ENCODE assay signal across 12 cellular contexts in genomic region chr9:77663754-77664153, GRCh38. TPM values are rescaled to one million over a fixed set of nuclear protein-coding genes. Genes with fewer than 3 reads are reported as not detected.
A peak's percentile ranks its signal among the peaks of the same experiment; 100 is the strongest.
DNase-seq lines count a peak whose midpoint lies in the region; ATAC-seq and TF ChIP-seq lines count a peak whose summit lies in the region.
"Had no signal": no experiment of that assay in that cellular context is flagged by ENCODE, and none has a peak within 500 bp of the region (broad histone marks: within the 10 kb centered on the region; RNA-seq: fewer than 3 reads in every experiment).

No MANE protein-coding gene starts in this region.

- no peak for ATAC-seq in GM21423 (IDR thresholded peaks at IDR 0.05; ENCODE audit: unreplicated experiment)

- no peaks in the 10 kb centered on the region for H3K79me2 ChIP-seq in hepatocyte

- H3K27ac ChIP-seq in VCaP (peak overlapping the region; percentile 73), hepatocyte (peak overlapping the region; percentile 10), stomach (no peak overlapping the region)

- no peaks in the 10 kb centered on the region for H3K9me3 ChIP-seq in hepatocyte (ENCODE audit: low read depth)
- no peaks in the 10 kb centered on the region for H3K9me3 ChIP-seq in stomach

- peak overlapping the region; percentile 22 for H3K4me2 ChIP-seq in hepatocyte

- TF ChIP-seq POLR2A in stomach (IDR thresholded peaks at IDR 0.05): no peak

- no peak overlapping the region for H3K4me3 ChIP-seq in hepatocyte
- no peak overlapping the region for H3K4me3 ChIP-seq in stomach

- peak; percentile 28 for DNase-seq in hepatocyte (ENCODE audit: low spot score)
- peak; percentile 60 for DNase-seq in stomach
- DNase-seq in CD1c-positive myeloid dendritic cell (ENCODE audit: extremely low spot score): no peak
- DNase-seq in NCI-H82 treated with DMSO at 0.1 percent for 48 hours (lab: John Stamatoyannopoulos, UW; ENCODE audit: unreplicated experiment): no peak
- DNase-seq: activated T-cell treated with anti-CD3 and anti-CD28 coated beads for 4 hours, NCI-H345 had no signal

- H2AFZ ChIP-seq in hepatocyte: no peak overlapping the region

- H4K20me1 ChIP-seq in hepatocyte (ENCODE audit: insufficient read depth, poor library complexity, severe bottlenecking): no peaks in the 10 kb centered on the region

- no peaks in the 10 kb centered on the region for H3K9me2 ChIP-seq in hepatocyte (replicated peaks; ENCODE audit: insufficient read depth)

- no peaks in the 10 kb centered on the region for H3K36me3 ChIP-seq in hepatocyte (replicated peaks; ENCODE audit: insufficient read depth, low read depth)
- H3K36me3 ChIP-seq in stomach: no peaks in the 10 kb centered on the region

- intact Hi-C loops in stomach (cut with DNase I; ENCODE audit: low total_unique reads): no loop called here

- 29% methylated on average over 5 of the region's 5 CpGs for WGBS in hepatocyte (ENCODE audit: low lambda C conversion rate, missing lambda C conversion rate)
- 11 to 33% (median 17%) methylated on average over 5 of the region's 5 CpGs for WGBS in stomach, 5 donors

- no peak for TF ChIP-seq RAD21 in Ishikawa (IDR thresholded peaks at IDR 0.05; ENCODE audit: low read depth)

- peaks cover 17% of the 10 kb centered on the region for H3K4me1 ChIP-seq in hepatocyte (ENCODE audit: insufficient read depth)
- peaks cover 8 to 20% (median 14%) of the 10 kb centered on the region in 4 donors for H3K4me1 ChIP-seq in stomach

- H3K27me3 ChIP-seq in hepatocyte: no peaks in the 10 kb centered on the region
- no peaks in the 10 kb centered on the region for H3K27me3 ChIP-seq in stomach

- TF ChIP-seq CTCF in VCaP (conservative IDR thresholded peaks at IDR 0.05) (no peak), hepatocyte (IDR thresholded peaks at IDR 0.05; ENCODE audit: poor library complexity) (no peak), stomach (IDR thresholded peaks at IDR 0.05) (no peak)

- TF ChIP-seq EP300 in Ishikawa (IDR thresholded peaks at IDR 0.05; ENCODE audit: borderline replicate concordance) (no peak), stomach (IDR thresholded peaks at IDR 0.05) (no peak)

TF ChIP-seq in Ishikawa, 13 proteins besides CTCF, POLR2A, EP300 and RAD21:
- no peak for TF ChIP-seq FOXM1 (IDR thresholded peaks at IDR 0.05; ENCODE audit: borderline replicate concordance, low read depth)
- TF ChIP-seq NFIC (IDR thresholded peaks at IDR 0.05): peak; percentile 56
- no peak for TF ChIP-seq USF1 (IDR thresholded peaks at IDR 0.05)
- TF ChIP-seq MAX (IDR thresholded peaks at IDR 0.05): peak; percentile 27; the same call in 1 of the 2 replicates
- TF ChIP-seq TEAD4 (IDR thresholded peaks at IDR 0.05): peak; percentile 9; the same call in 1 of the 2 replicates
- TF ChIP-seq TAF1 (IDR thresholded peaks at IDR 0.05; ENCODE audit: low read depth): no peak
- TF ChIP-seq TCF12 (IDR thresholded peaks at IDR 0.05; ENCODE audit: low read depth): peak; percentile 55; the same call in 1 of the 2 replicates
- TF ChIP-seq CREB1 (IDR thresholded peaks at IDR 0.05; ENCODE audit: low read depth): no peak

RNA-seq across cellular contexts. Expression of gene GNA14, which starts 15.6 kb away (rescaled TPM):
- total RNA-seq in hepatocyte (1.5 and 3.1 TPM in 2 replicates), stomach (10 to 100 TPM in 2 of 5 donors, 1 to 10 TPM in 2, not detected in 1; 1.3 to 12.5 (median 7.7) TPM)
- polyA plus RNA-seq in hepatocyte (1.2 and 3.1 TPM in 2 replicates), stomach (1 to 10 TPM in 1 of 3 donors, under 1 TPM in 2; 0.46 to 1.1 (median 0.81) TPM)
- total RNA-seq: G401; osteocyte; T-helper 2 cell treated with Interferon-gamma antibody and Interleukin-4, amounts not matched to agents 100 ng/mL and 5 ng/mL, for 36 hours had no signal

Comparison
In these comparisons a context has a peak if more than half of its experiments do, and no peak if none do; other contexts are left out.
1. H3K27ac ChIP-seq: peak in VCaP (single experiment) and hepatocyte (single experiment); none in stomach (0 of 5).
2. DNase-seq: peak in hepatocyte (single experiment) and stomach (single experiment); none in CD1c-positive myeloid dendritic cell (single experiment) and NCI-H82 treated with DMSO at 0.1 percent for 48 hours (single experiment).